In genomic region chr7:972670-973309, GRCh38 we compare ENCODE assay signal across 12 cellular contexts. TPM values are rescaled to one million over a fixed set of nuclear protein-coding genes. Genes with fewer than 3 reads are reported as not detected.
DNase-seq lines count a peak whose midpoint lies in the region; ATAC-seq and TF ChIP-seq lines count a peak whose summit lies in the region.
"Had no signal": no experiment of that assay in that cellular context is flagged by ENCODE, and none has a peak within 500 bp of the region (broad histone marks: within the 10 kb centered on the region; RNA-seq: fewer than 3 reads in every experiment).

No MANE protein-coding gene starts in this region.

- peak overlapping the region; percentile 65 for H3K4me3 Mint-ChIP-seq in activated naive CD4-positive, alpha-beta T cell treated with anti-CD3 and anti-CD28 coated beads, Interleukin-2, amount 50 U/mL, for 24 hours
- H3K4me3 Mint-ChIP-seq in activated CD4-positive, alpha-beta memory T cell treated with anti-CD3 and anti-CD28 coated beads, Interleukin-2, amount 10 ng/mL, durations not matched to agents 7 days and 5 days: peak overlapping the region; percentile 57
- H3K4me3 Mint-ChIP-seq in glutamatergic neuron (ENCODE audit: unreplicated experiment) (peak overlapping the region; percentile 49), type B pancreatic cell (peak overlapping the region; percentile 69), chondrocyte (ENCODE audit: unreplicated experiment) (no peak overlapping the region)

- peak overlapping the region; percentile 1 for H3K27ac Mint-ChIP-seq in activated naive CD4-positive, alpha-beta T cell treated with anti-CD3 and anti-CD28 coated beads, Interleukin-2, amount 50 U/mL, for 24 hours
- H3K27ac Mint-ChIP-seq in activated CD4-positive, alpha-beta memory T cell treated with anti-CD3 and anti-CD28 coated beads, Interleukin-2, amount 10 ng/mL, durations not matched to agents 7 days and 5 days: no peak overlapping the region
- H3K27ac Mint-ChIP-seq in glutamatergic neuron (ENCODE audit: unreplicated experiment) (no peak overlapping the region), type B pancreatic cell (no peak overlapping the region), chondrocyte (ENCODE audit: unreplicated experiment) (no peak overlapping the region)

- peaks cover 27% of the 10 kb centered on the region for H3K4me1 Mint-ChIP-seq in activated naive CD4-positive, alpha-beta T cell treated with anti-CD3 and anti-CD28 coated beads, Interleukin-2, amount 50 U/mL, for 24 hours
- H3K4me1 Mint-ChIP-seq in activated CD4-positive, alpha-beta memory T cell treated with anti-CD3 and anti-CD28 coated beads, Interleukin-2, amount 10 ng/mL, durations not matched to agents 7 days and 5 days: peaks cover 31% of the 10 kb centered on the region
- H3K4me1 Mint-ChIP-seq in glutamatergic neuron (ENCODE audit: low read depth, unreplicated experiment): peaks cover 21% of the 10 kb centered on the region
- peaks cover 16% of the 10 kb centered on the region for H3K4me1 Mint-ChIP-seq in type B pancreatic cell (ENCODE audit: unreplicated experiment)
- peaks cover 13% of the 10 kb centered on the region for H3K4me1 Mint-ChIP-seq in chondrocyte (ENCODE audit: low read depth)

- peaks cover 2% of the 10 kb centered on the region for H3K36me3 Mint-ChIP-seq in activated naive CD4-positive, alpha-beta T cell treated with anti-CD3 and anti-CD28 coated beads, Interleukin-2, amount 50 U/mL, for 24 hours
- peaks cover 36% of the 10 kb centered on the region for H3K36me3 Mint-ChIP-seq in activated CD4-positive, alpha-beta memory T cell treated with anti-CD3 and anti-CD28 coated beads, Interleukin-2, amount 10 ng/mL, durations not matched to agents 7 days and 5 days (ENCODE audit: low read depth)
- H3K36me3 Mint-ChIP-seq in glutamatergic neuron (ENCODE audit: unreplicated experiment) (no peaks in the 10 kb centered on the region), type B pancreatic cell (peaks cover 2% of the 10 kb centered on the region), chondrocyte (ENCODE audit: low read depth) (peaks cover 12% of the 10 kb centered on the region)

- TF ChIP-seq CTCF in glutamatergic neuron (IDR thresholded peaks at IDR 0.05; ENCODE audit: partially characterized antibody, unreplicated experiment) (no peak), type B pancreatic cell (conservative IDR thresholded peaks at IDR 0.05) (no peak), chondrocyte (IDR thresholded peaks at IDR 0.05) (no peak)

- no peaks in the 10 kb centered on the region for H3K27me3 Mint-ChIP-seq in activated naive CD4-positive, alpha-beta T cell treated with anti-CD3 and anti-CD28 coated beads, Interleukin-2, amount 50 U/mL, for 24 hours
- H3K27me3 Mint-ChIP-seq in activated CD4-positive, alpha-beta memory T cell treated with anti-CD3 and anti-CD28 coated beads, Interleukin-2, amount 10 ng/mL, durations not matched to agents 7 days and 5 days: no peaks in the 10 kb centered on the region
- H3K27me3 Mint-ChIP-seq in glutamatergic neuron (ENCODE audit: unreplicated experiment) (no peaks in the 10 kb centered on the region), type B pancreatic cell (no peaks in the 10 kb centered on the region), chondrocyte (ENCODE audit: low read depth) (no peaks in the 10 kb centered on the region)

- POLR2A ChIA-PET in activated CD4-positive, alpha-beta memory T cell treated with anti-CD3 and anti-CD28 coated beads, Interleukin-2, amount 10 ng/mL, durations not matched to agents 7 days and 5 days (lab: Charles Lee): interaction anchor here (0.7 to 4.0 kb wide), 3 partner anchors 8 to 51 kb away, joined by 3 to 54 read pairs (median 3); no protein-coding TSS in a partner anchor

- CTCF ChIA-PET in activated CD4-positive, alpha-beta memory T cell treated with anti-CD3 and anti-CD28 coated beads, Interleukin-2, amount 10 ng/mL, durations not matched to agents 7 days and 5 days (lab: Charles Lee): interaction anchor here (0.7 to 3.6 kb wide), 4 partner anchors 20 to 113 kb away, joined by 5 to 21 read pairs (median 12); no protein-coding TSS in a partner anchor

- no peaks in the 10 kb centered on the region for H3K9me3 Mint-ChIP-seq in activated naive CD4-positive, alpha-beta T cell treated with anti-CD3 and anti-CD28 coated beads, Interleukin-2, amount 50 U/mL, for 24 hours
- H3K9me3 Mint-ChIP-seq in activated CD4-positive, alpha-beta memory T cell treated with anti-CD3 and anti-CD28 coated beads, Interleukin-2, amount 10 ng/mL, durations not matched to agents 7 days and 5 days: no peaks in the 10 kb centered on the region
- H3K9me3 Mint-ChIP-seq in glutamatergic neuron (ENCODE audit: unreplicated experiment): peaks cover 5% of the 10 kb centered on the region
- H3K9me3 Mint-ChIP-seq in type B pancreatic cell: no peaks in the 10 kb centered on the region
- H3K9me3 Mint-ChIP-seq in chondrocyte (ENCODE audit: low read depth): no peaks in the 10 kb centered on the region

- no peak for DNase-seq in activated naive CD4-positive, alpha-beta T cell treated with anti-CD3 and anti-CD28 coated beads, Interleukin-2, amount 50 U/mL, for 16 hours
- no peak for DNase-seq in activated CD4-positive, alpha-beta memory T cell treated with anti-CD3 and anti-CD28 coated beads, Interleukin-2, amount 10 ng/mL, durations not matched to agents 7 days and 5 days
- no peak for DNase-seq in glutamatergic neuron
- DNase-seq in type B pancreatic cell (ENCODE audit: extremely low spot score, unreplicated experiment): no peak
- DNase-seq in chondrocyte (ENCODE audit: low spot score): no peak
- DNase-seq: AML-193, foreskin melanocyte, GF-D8, kidney had no signal

- ATAC-seq in HG02571 (IDR thresholded peaks at IDR 0.05; ENCODE audit: unreplicated experiment) (no peak), GM21576 (IDR thresholded peaks at IDR 0.05; ENCODE audit: unreplicated experiment) (no peak)

RNA-seq across cellular contexts. Expression of gene COX19, which starts 2.6 kb away (rescaled TPM):
- 10 to 100 TPM; 17.4 to 18.2 TPM for total RNA-seq in activated CD4-positive, alpha-beta memory T cell treated with anti-CD3 and anti-CD28 coated beads, Interleukin-2, amount 10 ng/mL, durations not matched to agents 7 days and 5 days
- total RNA-seq in glutamatergic neuron (ENCODE audit: unreplicated experiment) (18.4 TPM), type B pancreatic cell (ENCODE audit: low replicate concordance) (14.8 and 15.4 TPM in 2 replicates), chondrocyte (9.2 to 9.6 TPM (median 9.5 TPM) in 3 replicates)

RNA-seq across cellular contexts. Expression of gene CYP2W1, which starts 10.2 kb away (rescaled TPM):
- not detected for total RNA-seq in activated CD4-positive, alpha-beta memory T cell treated with anti-CD3 and anti-CD28 coated beads, Interleukin-2, amount 10 ng/mL, durations not matched to agents 7 days and 5 days
- total RNA-seq in glutamatergic neuron (ENCODE audit: unreplicated experiment): 1.3 TPM
- 13.6 and 15.3 TPM in 2 replicates for total RNA-seq in type B pancreatic cell (ENCODE audit: low replicate concordance)
- not detected in 3 replicates for total RNA-seq in chondrocyte

RNA-seq across cellular contexts. Expression of gene ADAP1, which starts 18.3 kb away (rescaled TPM):
- total RNA-seq in activated CD4-positive, alpha-beta memory T cell treated with anti-CD3 and anti-CD28 coated beads, Interleukin-2, amount 10 ng/mL, durations not matched to agents 7 days and 5 days: 10 to 100 TPM; 11.1 to 13.0 TPM
- total RNA-seq in glutamatergic neuron (ENCODE audit: unreplicated experiment): 61.1 TPM
- 15.7 and 18.1 TPM in 2 replicates for total RNA-seq in type B pancreatic cell (ENCODE audit: low replicate concordance)
- total RNA-seq in chondrocyte: 3.9 to 7.0 TPM (median 6.7 TPM) in 3 replicates
